8 cellular contexts compared by ENCODE assay signal in genomic region chr21:33324311-33325221, GRCh38.
DNase-seq lines count a peak whose midpoint lies in the region; ATAC-seq and TF ChIP-seq lines count a peak whose summit lies in the region.

IFNAR1 (plus strand) TSS chr21:33324970; CDS start chr21:33325056, 86 bp downstream.

- H3K36me3 Mint-ChIP-seq in effector memory CD8-positive, alpha-beta T cell (ENCODE audit: insufficient read depth): no peaks in the 10 kb centered on the region
- peaks cover 7% of the 10 kb centered on the region for H3K36me3 Mint-ChIP-seq in memory B cell

- peaks cover 0 to 6% of the 10 kb centered on the region in 2 donors for H3K27me3 Mint-ChIP-seq in effector memory CD8-positive, alpha-beta T cell
- no peaks in the 10 kb centered on the region for H3K27me3 Mint-ChIP-seq in memory B cell

- no peak within 1 kb of the TSS for H3K4me3 Mint-ChIP-seq in effector memory CD8-positive, alpha-beta T cell
- H3K4me3 Mint-ChIP-seq in memory B cell: no peak within 1 kb of the TSS

- TF ChIP-seq CTCF in GM20000 (IDR thresholded peaks at IDR 0.05; ENCODE audit: extremely low read depth, missing control alignments): no peak

- H3K9me3 Mint-ChIP-seq in effector memory CD8-positive, alpha-beta T cell: no peaks in the 10 kb centered on the region
- H3K9me3 Mint-ChIP-seq in memory B cell: no peaks in the 10 kb centered on the region

- H3K27ac Mint-ChIP-seq in effector memory CD8-positive, alpha-beta T cell: no peak within 1 kb of the TSS
- H3K27ac Mint-ChIP-seq in memory B cell: no peak within 1 kb of the TSS

- peaks cover 10 to 20% of the 10 kb centered on the region in 2 donors for H3K4me1 Mint-ChIP-seq in effector memory CD8-positive, alpha-beta T cell (ENCODE audit: low read depth in 2 of 2)
- H3K4me1 Mint-ChIP-seq in memory B cell: peaks cover 16% of the 10 kb centered on the region

- ATAC-seq in effector memory CD8-positive, alpha-beta T cell (replicated peaks): peak; percentile 87
- ATAC-seq in memory B cell (ENCODE audit: low read depth): peak; percentile 79

- peak; percentile 99 for DNase-seq in COLO668 (lab: John Stamatoyannopoulos, UW; ENCODE audit: unreplicated experiment)
- peak; percentile 91 for DNase-seq in GM20000 (ENCODE audit: low spot score)
- peak; percentile 79 for DNase-seq in HS-5 (ENCODE audit: low read depth)
- peak; percentile 94 for DNase-seq in NK-92 (lab: John Stamatoyannopoulos, UW; ENCODE audit: unreplicated experiment)
- DNase-seq in activated CD8-positive, alpha-beta memory T cell treated with anti-CD3 and anti-CD28 coated beads for 24 hours: peak; percentile 98
- DNase-seq in effector memory CD8-positive, alpha-beta T cell: peak; percentile 93 to 98 (median 97)
- DNase-seq in memory B cell (ENCODE audit: low spot score in 2 of 2): peak; percentile 95 to 98
- DNase-seq in stimulated activated CD8-positive, alpha-beta memory T cell treated with anti-CD3 and anti-CD28 coated beads, Interleukin-12 subunit alpha, Interleukin-12 subunit beta, amount 100 ng/mL, for 24 hours (ENCODE audit: extremely low read depth): peak; percentile 98

Comparison
In these comparisons a context has a peak if more than half of its experiments do, and no peak if none do; other contexts are left out.
1. Peak in every context shown above with its lines: DNase-seq and ATAC-seq.